Comparison of ENCODE assay signal across 27 cellular contexts in genomic region chr2:60292242-60292641, GRCh38.
"Had no signal": no experiment of that assay in that cellular context is flagged by ENCODE, and none has a peak within 500 bp of the region (broad histone marks: within the 10 kb centered on the region; RNA-seq: fewer than 3 reads in every experiment).

No MANE protein-coding gene starts in this region.

- FAIRE-seq: endothelial cell of umbilical vein, islet of Langerhans had no signal

- H2AFZ ChIP-seq: hepatocyte had no signal

- H3K4me1 ChIP-seq: colonic mucosa, esophagus muscularis mucosa, foreskin keratinocyte, gastroesophageal sphincter, heart left ventricle, left lung, psoas muscle, sigmoid colon, testis, tibial artery had no signal

- H3K9me3 ChIP-seq: colonic mucosa, esophagus muscularis mucosa, gastroesophageal sphincter, left lung, psoas muscle, sigmoid colon, testis, tibial artery had no signal

- ATAC-seq: foreskin keratinocyte; gastroesophageal sphincter; heart left ventricle; left cardiac atrium; left lung; naive thymus-derived CD8-positive, alpha-beta T cell; psoas muscle; right cardiac atrium; stimulated activated memory B cell treated with anti-CD40 and anti-IgM and Interleukin-4, amounts not matched to agents 10 μg/mL and 1 μg/mL and 100 μg/mL, for 72 hours; stimulated activated naive CD8-positive, alpha-beta T cell treated with anti-CD3 and anti-CD28 coated beads, Interleukin-15, Interleukin-2, amounts not matched to agents 100 U/mL and 50 U/mL, for 24 hours had no signal

- H3K4me2 ChIP-seq: hepatocyte had no signal

- H3K27me3 ChIP-seq: colonic mucosa, heart left ventricle, hepatocyte, left lung, ovary, sigmoid colon, testis, tibial artery had no signal

- H3K4me3 ChIP-seq: colonic mucosa, esophagus muscularis mucosa, gastroesophageal sphincter, heart left ventricle, hepatocyte, left lung, ovary, psoas muscle, sigmoid colon, testis, tibial artery had no signal

- H3K79me2 ChIP-seq: hepatocyte had no signal

- H3K27ac ChIP-seq: colonic mucosa, esophagus muscularis mucosa, foreskin keratinocyte, gastroesophageal sphincter, heart left ventricle, hepatocyte, left lung, ovary, psoas muscle, sigmoid colon, testis, tibial artery had no signal

- H3K36me3 ChIP-seq: colonic mucosa, esophagus muscularis mucosa, gastroesophageal sphincter, heart left ventricle, left lung, ovary, sigmoid colon, tibial artery had no signal

- DNase-seq: colonic mucosa; dermis blood vessel endothelial cell; effector memory CD4-positive, alpha-beta T cell; foreskin keratinocyte; heart left ventricle; left cardiac atrium; left lung; mesenchymal stem cell; naive thymus-derived CD8-positive, alpha-beta T cell; nephron progenitor cell; nucleus accumbens; ovary; posterior cingulate gyrus; psoas muscle; right cardiac atrium; sigmoid colon; stimulated activated CD4-positive, alpha-beta T cell treated with anti-CD3 and anti-CD28 coated beads, Interleukin-4, amount 100 ng/mL, for 4 hours; stimulated activated naive CD8-positive, alpha-beta T cell treated with anti-CD3 and anti-CD28 coated beads, Interleukin-15, Interleukin-2, amounts not matched to agents 100 U/mL and 50 U/mL, for 24 hours; substantia nigra; testis; tibial artery had no signal
